Comparison of ENCODE assay signal across 1 cellular context in genomic region chr12:9144353-9145106, GRCh38.
TF ChIP-seq lines count a peak whose summit lies in the region.

No MANE protein-coding gene starts in this region.

TF ChIP-seq in HEK293, 187 proteins besides CTCF, POLR2A, EP300 and RAD21:
- TF ChIP-seq ZNF280D (tag by site-specific recombination; IDR thresholded peaks at IDR 0.05) (0 out of 2 replicates have a peak, but pooled peaks have one; percentile 61), SETDB1 (IDR thresholded peaks at IDR 0.05; ENCODE audit: insufficient read length, low read length) (peak; percentile 29)
TF ChIP-seq in HEK293: peak in this region for 2; not testable (repeated sequence) for 185.
